In genomic region chr5:179612577-179613459, GRCh38 we compare ENCODE assay signal across 1 cellular context.
A peak's percentile ranks its signal among the peaks of the same experiment; 100 is the strongest.
TF ChIP-seq lines count a peak whose summit lies in the region.

No MANE protein-coding gene starts in this region.

TF ChIP-seq in K562, 482 proteins besides CTCF, POLR2A, EP300 and RAD21 (continued from another document and continues in another):
- peak; percentile 56; the same call in 1 of the 2 replicates for TF ChIP-seq PKNOX1 (IDR thresholded peaks at IDR 0.05)
- no peak; the same call in 1 of the 2 replicates for TF ChIP-seq GATAD2A (IDR thresholded peaks at IDR 0.05)
- no peak for TF ChIP-seq ZC3H11A (IDR thresholded peaks at IDR 0.05; ENCODE audit: low read depth, low read length)
- TF ChIP-seq DNMT1 (IDR thresholded peaks at IDR 0.05) = no peak
- no peak for TF ChIP-seq MYBL2 (IDR thresholded peaks at IDR 0.05; ENCODE audit: low read depth)
- no peak for TF ChIP-seq MYBL2 (CRISPR knock-in tag; IDR thresholded peaks at IDR 0.05; ENCODE audit: borderline replicate concordance)
- no peak for TF ChIP-seq SMAD1 (IDR thresholded peaks at IDR 0.05; ENCODE audit: low read depth, low read length, partially characterized antibody)
- peak; percentile 28; the same call in 1 of the 2 replicates for TF ChIP-seq CREM (IDR thresholded peaks at IDR 0.05; ENCODE audit: low read depth)
- no peak for TF ChIP-seq ZBTB34 (CRISPR knock-in tag; IDR thresholded peaks at IDR 0.05)
- TF ChIP-seq CBX2 (IDR thresholded peaks at IDR 0.05; ENCODE audit: insufficient read depth, low read length, poor library complexity, severe bottlenecking) = no peak
- peak; percentile 45; the same call in 1 of the 2 replicates for TF ChIP-seq VEZF1 (CRISPR knock-in tag; IDR thresholded peaks at IDR 0.05)
- TF ChIP-seq PRMT5 (CRISPR knock-in tag; IDR thresholded peaks at IDR 0.05) = no peak
- peak; percentile 74 for TF ChIP-seq RBM22 (IDR thresholded peaks at IDR 0.05; ENCODE audit: low read depth, low read length, poor library complexity, severe bottlenecking)
- no peak for TF ChIP-seq GATA2 (CRISPR knock-in tag; IDR thresholded peaks at IDR 0.05)
- no peak for TF ChIP-seq CHD2 (IDR thresholded peaks at IDR 0.05; ENCODE audit: low read depth, low read length)
- no peak for TF ChIP-seq RREB1 (CRISPR knock-in tag; IDR thresholded peaks at IDR 0.05)
- TF ChIP-seq MTA1 (IDR thresholded peaks at IDR 0.05; ENCODE audit: borderline replicate concordance) = no peak
- TF ChIP-seq ZNF41 (CRISPR knock-in tag; conservative IDR thresholded peaks at IDR 0.05) = no peak; the same call in 1 of the 2 replicates
- TF ChIP-seq ELF1 (tag; IDR thresholded peaks at IDR 0.05) = no peak
- TF ChIP-seq SMARCB1 (IDR thresholded peaks at IDR 0.05; ENCODE audit: insufficient read length, low read depth) = no peak
- no peak for TF ChIP-seq HIVEP1 (CRISPR knock-in tag; IDR thresholded peaks at IDR 0.05)
- TF ChIP-seq ZNF644 (tag; IDR thresholded peaks at IDR 0.05; ENCODE audit: low read depth) = no peak
- TF ChIP-seq ZSCAN29 (IDR thresholded peaks at IDR 0.05) = no peak
- no peak for TF ChIP-seq FOXA3 (CRISPR knock-in tag; conservative IDR thresholded peaks at IDR 0.05 in 1 of 2, IDR thresholded peaks at IDR 0.05 in 1 of 2)
- peak; percentile 56; the same call in 1 of the 2 replicates for TF ChIP-seq DMBX1 (CRISPR knock-in tag; IDR thresholded peaks at IDR 0.05; ENCODE audit: borderline replicate concordance)
- TF ChIP-seq HDAC1 (IDR thresholded peaks at IDR 0.05) = peak in 1 of 2 experiments; percentile 17; a peak in 1 of 4 replicates
- TF ChIP-seq ZBTB12 (CRISPR knock-in tag; IDR thresholded peaks at IDR 0.05) = no peak
- TF ChIP-seq RBM17 (IDR thresholded peaks at IDR 0.05; ENCODE audit: borderline replicate concordance, low read depth, low read length) = no peak
- TF ChIP-seq TFAP4 (CRISPR knock-in tag; IDR thresholded peaks at IDR 0.05; ENCODE audit: borderline replicate concordance) = no peak
- TF ChIP-seq ESRRB (CRISPR knock-in tag; IDR thresholded peaks at IDR 0.05; ENCODE audit: borderline replicate concordance) = no peak
- TF ChIP-seq POLR3A (IDR thresholded peaks at IDR 0.05; ENCODE audit: borderline replicate concordance, extremely low read depth, insufficient read depth, insufficient read length) = no peak
- no peak for TF ChIP-seq MEF2D (tag; conservative IDR thresholded peaks at IDR 0.05; ENCODE audit: low read depth)
- TF ChIP-seq SIN3A (IDR thresholded peaks at IDR 0.05; ENCODE audit: borderline replicate concordance in 2 of 2, control insufficient read depth in 1 of 2, low read depth in 2 of 2, low read length in 2 of 2) = peak in 1 of 2 experiments; percentile 61; a peak in 1 of 4 replicates
- no peak for TF ChIP-seq SAFB (IDR thresholded peaks at IDR 0.05; ENCODE audit: borderline replicate concordance, low read depth, low read length)
- no peak for TF ChIP-seq ZNF589 (CRISPR knock-in tag; IDR thresholded peaks at IDR 0.05; ENCODE audit: low read depth)
- peak; percentile 79; the same call in 1 of the 2 replicates for TF ChIP-seq SMARCA4 (IDR thresholded peaks at IDR 0.05)
- TF ChIP-seq SRF (CRISPR knock-in tag; IDR thresholded peaks at IDR 0.05) = no peak
- TF ChIP-seq NFXL1 (CRISPR knock-in tag; IDR thresholded peaks at IDR 0.05) = no peak
- TF ChIP-seq HMG20B (CRISPR knock-in tag; IDR thresholded peaks at IDR 0.05) = no peak
- no peak for TF ChIP-seq GTF2A2 (tag; IDR thresholded peaks at IDR 0.05)
- 0 out of 4 replicates have a peak, but pooled peaks of 1 of the 2 experiments have one; percentile 26 for TF ChIP-seq ZMIZ1 (IDR thresholded peaks at IDR 0.05; ENCODE audit: low read depth in 2 of 2, low read length in 2 of 2)
- no peak for TF ChIP-seq SRSF1 (IDR thresholded peaks at IDR 0.05; ENCODE audit: low read depth, low read length)
- no peak; the same call in 1 of the 2 replicates for TF ChIP-seq SMARCC2 (IDR thresholded peaks at IDR 0.05; ENCODE audit: low read depth)
- no peak for TF ChIP-seq ZZZ3 (IDR thresholded peaks at IDR 0.05)
- TF ChIP-seq CBFB (CRISPR knock-in tag; IDR thresholded peaks at IDR 0.05) = no peak
- TF ChIP-seq CHAMP1 (IDR thresholded peaks at IDR 0.05) = no peak
- TF ChIP-seq POLR3G (IDR thresholded peaks at IDR 0.05; ENCODE audit: extremely low read depth, insufficient read length, insufficient replicate concordance) = no peak
- TF ChIP-seq MTF1 (CRISPR knock-in tag; IDR thresholded peaks at IDR 0.05; ENCODE audit: borderline replicate concordance) = no peak
- TF ChIP-seq L3MBTL2 (IDR thresholded peaks at IDR 0.05) = no peak
- TF ChIP-seq ZNF184 (CRISPR knock-in tag; IDR thresholded peaks at IDR 0.05) = no peak
- no peak for TF ChIP-seq KLF1 (tag; IDR thresholded peaks at IDR 0.05)
- TF ChIP-seq ZNF140 (CRISPR knock-in tag; IDR thresholded peaks at IDR 0.05) = no peak
- no peak for TF ChIP-seq KLF13 (tag; IDR thresholded peaks at IDR 0.05; ENCODE audit: borderline replicate concordance, low read depth)
